8 cellular contexts compared by ENCODE assay signal in the genomic region with DNA sequence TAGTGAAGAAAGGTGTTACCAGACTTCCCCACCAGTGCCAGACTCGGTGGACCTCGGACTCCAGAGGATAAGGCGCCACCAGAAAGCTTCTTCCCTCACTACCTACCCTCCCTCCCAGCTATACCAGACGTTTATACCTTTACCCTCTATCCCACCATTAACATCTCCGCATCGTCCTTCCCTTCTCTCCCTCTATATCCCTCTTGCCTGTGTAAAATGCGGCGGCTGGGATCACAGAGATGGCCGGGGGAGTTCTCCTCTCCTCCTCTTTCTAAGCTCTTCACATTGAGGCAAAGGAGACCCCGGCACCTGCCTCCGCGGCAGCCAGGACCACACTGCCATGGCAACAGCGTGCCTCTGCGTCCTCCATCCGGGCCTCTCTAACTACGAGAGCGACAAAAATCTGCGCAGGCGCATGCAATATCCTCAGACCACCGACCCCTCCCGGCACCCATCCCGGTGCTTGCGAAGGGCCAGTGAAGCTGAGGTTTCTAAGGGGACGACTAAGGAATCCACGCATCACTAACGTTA. TPM values are rescaled to one million over a fixed set of nuclear protein-coding genes. Genes with fewer than 3 reads are reported as not detected.
DNase-seq lines count a peak whose midpoint lies in the region; ATAC-seq and TF ChIP-seq lines count a peak whose summit lies in the region.

CCDC181 (minus strand) TSS at position 394 of the 531 bp plus-strand sequence. CDS start 2,547 bp downstream, outside the sequence.

- H3K4me3 ChIP-seq in GM08714 (ENCODE audit: low read length) = peak within 1 kb of the TSS; percentile 39; the same call in 1 of the 2 replicates
- peak within 1 kb of the TSS in 3 of 4 donors; percentile 16 to 35 (median 26) for H3K4me3 ChIP-seq in Peyer's patch
- H3K4me3 ChIP-seq in osteoblast (ENCODE audit: insufficient read depth, low read length) = peak within 1 kb of the TSS; percentile 77
- H3K4me3 ChIP-seq in thoracic aorta = peak within 1 kb of the TSS; percentile 71

- H3K36me3 ChIP-seq in Peyer's patch = no peaks in the 10 kb centered on the region
- H3K36me3 ChIP-seq in osteoblast (ENCODE audit: insufficient read depth, low read length) = no peaks in the 10 kb centered on the region
- H3K36me3 ChIP-seq in thoracic aorta = no peaks in the 10 kb centered on the region

- no peaks in the 10 kb centered on the region for H3K79me2 ChIP-seq in osteoblast (ENCODE audit: insufficient read depth, low read length)

- H2AFZ ChIP-seq in osteoblast (ENCODE audit: low read length) = peak within 1 kb of the TSS; percentile 90

- H3K27me3 ChIP-seq in Peyer's patch (no peaks in the 10 kb centered on the region), osteoblast (ENCODE audit: insufficient read depth, low read length) (peaks cover 17% of the 10 kb centered on the region), thoracic aorta (replicated peaks; ENCODE audit: insufficient read depth) (no peaks in the 10 kb centered on the region)

- no peaks in the 10 kb centered on the region for H4K20me1 ChIP-seq in osteoblast (ENCODE audit: insufficient read depth, low read length)

- peak within 1 kb of the TSS; percentile 97 for H3K4me2 ChIP-seq in osteoblast (ENCODE audit: insufficient read depth, low read length)

- intact Hi-C loops in head of caudate nucleus (cut with DNase I) = no loop called here

- TF ChIP-seq CTCF in Peyer's patch (IDR thresholded peaks at IDR 0.05) (no peak), osteoblast (IDR thresholded peaks at IDR 0.05; ENCODE audit: extremely low read depth, low read depth, low read length) (no peak), thoracic aorta (IDR thresholded peaks at IDR 0.05) (no peak)

- DNase-seq in Peyer's patch (peak in 1 of 3 donors; percentile 16), head of caudate nucleus (peak; percentile 74 to 93 (median 85)), osteoblast (ENCODE audit: insufficient read length, low spot score, missing footprints) (peak; percentile 13), thoracic aorta (ENCODE audit: low spot score) (peak; percentile 3), HT-29 (ENCODE audit: low spot score) (no peak)
- DNase-seq in activated naive CD4-positive, alpha-beta T cell treated with Interleukin-2 at 50 U/mL for 16 hours = peak; percentile 59

- no peaks in the 10 kb centered on the region for H3K9me3 ChIP-seq in Peyer's patch
- no peaks in the 10 kb centered on the region for H3K9me3 ChIP-seq in osteoblast (ENCODE audit: low read depth, low read length)
- H3K9me3 ChIP-seq in thoracic aorta = no peaks in the 10 kb centered on the region

- H3K4me1 ChIP-seq in Peyer's patch (no peaks in the 10 kb centered on the region), osteoblast (ENCODE audit: insufficient read depth, low read length) (peaks cover 6% of the 10 kb centered on the region), thoracic aorta (ENCODE audit: control insufficient read depth in 1 of 2, low read depth in 2 of 2) (peaks cover 0 to 5% of the 10 kb centered on the region in 2 donors)

- ATAC-seq in HG03135 (IDR thresholded peaks at IDR 0.05; ENCODE audit: unreplicated experiment) (peak; percentile 57), thoracic aorta (ENCODE audit: insufficient number of reproducible peaks, low FRiP score, low read depth) (no peak)

- no peak within 1 kb of the TSS for H3K27ac ChIP-seq in Peyer's patch
- no peak within 1 kb of the TSS for H3K27ac ChIP-seq in osteoblast (ENCODE audit: low read depth, low read length)
- H3K27ac ChIP-seq in thoracic aorta = no peak within 1 kb of the TSS

- TF ChIP-seq POLR2A in Peyer's patch (IDR thresholded peaks at IDR 0.05) = no peak

RNA-seq across cellular contexts. Expression of gene CCDC181, which starts in this region (rescaled TPM):
- total RNA-seq in Peyer's patch (1 to 10 TPM in 1 of 4 donors, not detected in 3; 2.5 TPM), osteoblast (0.29 and 0.36 TPM in 2 replicates), thoracic aorta (1 to 10 TPM in 1 of 2 donors, under 1 TPM in 1; 0.54 to 2.9 TPM)
- total RNA-seq in HT-29 (2014; rRNA removed; shearing (Covaris generic)) = 0.56 TPM in 1 of 2 replicates, not detected in the other

Comparison
In these comparisons a context has a peak if more than half of its experiments do, and no peak if none do; other contexts are left out.
1. Peak in DNase-seq, H3K4me3 ChIP-seq and H3K4me2 ChIP-seq in osteoblast; RNA of the gene not detected or under 1 TPM.
2. H3K4me3 ChIP-seq: peak in every context shown above with its lines; median percentile 77 in osteoblast; 71 in thoracic aorta; 39 in GM08714; 26 in Peyer's patch.